Comparison of ENCODE assay signal across 2 cellular contexts in genomic region chr11:101706015-101706414, GRCh38.
TF ChIP-seq lines count a peak whose summit lies in the region.

No MANE protein-coding gene starts in this region.

TF ChIP-seq in IMR-90, 13 proteins besides CTCF, POLR2A, EP300 and RAD21:
- TF ChIP-seq FOS (IDR thresholded peaks at IDR 0.05; ENCODE audit: low read depth, low read length) = no peak
- TF ChIP-seq USF2 (IDR thresholded peaks at IDR 0.05; ENCODE audit: low read depth, low read length) = no peak
- TF ChIP-seq MAFK (IDR thresholded peaks at IDR 0.05; ENCODE audit: low read depth, low read length) = no peak

TF ChIP-seq in H1, 55 proteins besides CTCF, POLR2A, EP300 and RAD21:
- TF ChIP-seq BRCA1 (IDR thresholded peaks at IDR 0.05; ENCODE audit: low read depth, low read length) (no peak), MAFK (IDR thresholded peaks at IDR 0.05; ENCODE audit: low read depth, low read length) (no peak), TCF12 (IDR thresholded peaks at IDR 0.05; ENCODE audit: low read depth, low read length) (no peak), E2F6 (IDR thresholded peaks at IDR 0.05) (no peak), TAF1 (IDR thresholded peaks at IDR 0.05; ENCODE audit: low read depth, low read length) (no peak), POU5F1 (IDR thresholded peaks at IDR 0.05; ENCODE audit: low read depth, low read length) (no peak), CBX8 (IDR thresholded peaks at IDR 0.05; ENCODE audit: borderline replicate concordance, low read depth, low read length) (no peak), CTBP2 (IDR thresholded peaks at IDR 0.05; ENCODE audit: borderline replicate concordance, insufficient read depth, insufficient read length, low read length) (no peak)
